Comparison of ENCODE assay signal across 8 cellular contexts in genomic region chr16:22205577-22206012, GRCh38. TPM values are rescaled to one million over a fixed set of nuclear protein-coding genes. Genes with fewer than 3 reads are reported as not detected.
DNase-seq lines count a peak whose midpoint lies in the region; ATAC-seq and TF ChIP-seq lines count a peak whose summit lies in the region.

No MANE protein-coding gene starts in this region.

- CTCF ChIA-PET in mammary epithelial cell (lab: Charles Lee; ENCODE audit: low non-redundant PET): interaction anchor here (0.6 kb wide), 1 partner anchor 95 kb away, joined by 4 read pairs; no protein-coding TSS in a partner anchor

- dilution Hi-C loops in mammary epithelial cell (cut with HindIII; ENCODE audit: low sequenced_read_pairs): no loop called here

- peak overlapping the region; percentile 93 for H2AFZ ChIP-seq in mammary epithelial cell (ENCODE audit: low read depth, low read length)

- DNase-seq in right atrium auricular region (ENCODE audit: low spot score): no peak
- no peak for DNase-seq in left cardiac atrium
- no peak for DNase-seq in mammary epithelial cell
- DNase-seq in mesothelial cell of epicardium (ENCODE audit: low spot score in 2 of 2, unreplicated experiment in 2 of 2): no peak
- DNase-seq in uterus: no peak
- no peak for DNase-seq in stimulated activated CD4-positive, alpha-beta T cell treated with anti-CD3 and anti-CD28 coated beads, Interleukin-2, amount 100 ng/mL, for 24 hours
- DNase-seq in A172 (ENCODE audit: low spot score): no peak
- DNase-seq in omental fat pad (ENCODE audit: low spot score): no peak

- whole genome bisulfite sequencing in mammary epithelial cell (ENCODE audit: low coverage, missing lambda C conversion rate): 8% methylated on average over 11 of the region's 11 CpGs

- peak overlapping the region; percentile 81 for H3K27ac Mint-ChIP-seq in mesothelial cell of epicardium

- ATAC-seq in left cardiac atrium: no peak
- ATAC-seq in omental fat pad (ENCODE audit: low FRiP score): no peak

- H3K4me3 ChIP-seq in right atrium auricular region: peak overlapping the region; percentile 87 to 94
- peak overlapping the region; percentile 10 to 38 (median 36) for H3K4me3 ChIP-seq in mammary epithelial cell (replicated peaks in 1 of 3; ENCODE audit: insufficient read depth in 1 of 3, low read depth in 2 of 3, low read length in 3 of 3)
- peak overlapping the region; percentile 59 to 86 for H3K4me3 ChIP-seq in uterus

- H3K27ac ChIP-seq in right atrium auricular region (peak overlapping the region; percentile 95), mammary epithelial cell (ENCODE audit: insufficient read depth, low read depth, low read length) (peak overlapping the region; percentile 70), uterus (peak overlapping the region; percentile 87 to 90)

- H3K4me3 Mint-ChIP-seq in mesothelial cell of epicardium: peak overlapping the region; percentile 89

- H3K9me3 ChIP-seq in right atrium auricular region (no peaks in the 10 kb centered on the region), mammary epithelial cell (replicated peaks; ENCODE audit: insufficient read depth, low read length) (no peaks in the 10 kb centered on the region), uterus (no peaks in the 10 kb centered on the region)

- H3K27me3 ChIP-seq in right atrium auricular region (no peaks in the 10 kb centered on the region), mammary epithelial cell (ENCODE audit: insufficient read depth, low read length) (no peaks in the 10 kb centered on the region), uterus (no peaks in the 10 kb centered on the region)

- H3K4me2 ChIP-seq in mammary epithelial cell (ENCODE audit: insufficient read depth, low read depth, low read length): peak overlapping the region; percentile 79

- H3K4me1 ChIP-seq in right atrium auricular region (peaks cover 0 to 41% of the 10 kb centered on the region in 2 donors), mammary epithelial cell (ENCODE audit: insufficient read depth, low read length) (peaks cover 18% of the 10 kb centered on the region), uterus (peaks cover 0 to 4% of the 10 kb centered on the region in 2 donors)

- H3K36me3 Mint-ChIP-seq in mesothelial cell of epicardium: peaks cover 2% of the 10 kb centered on the region

- in situ Hi-C loops in mammary epithelial cell (cut with MboI; ENCODE audit: low sequenced_read_pairs in 2 of 2): no loop called here

- intact Hi-C loops in left cardiac atrium (cut with DNase I) (loop anchor here in 1 of 2 donors (1.0 kb wide), 1 partner anchor 92 kb away; the partner anchor contains the start of gene POLR3E), mammary epithelial cell (cut with micrococcal nuclease) (loop anchor here (1.0 to 5.0 kb wide), 3 partner anchors 10 to 92 kb away; partner anchors contain the start of gene POLR3E), uterus (cut with DNase I; ENCODE audit: low total_unique reads) (no loop called here)

- TF ChIP-seq CTCF in right atrium auricular region (IDR thresholded peaks at IDR 0.05) (no peak), mammary epithelial cell (conservative IDR thresholded peaks at IDR 0.05 in 1 of 2, IDR thresholded peaks at IDR 0.05 in 1 of 2; ENCODE audit: extremely low read depth in 1 of 2, insufficient read depth in 1 of 2, low read depth in 1 of 2, low read length in 2 of 2) (no peak), mesothelial cell of epicardium (IDR thresholded peaks at IDR 0.05; ENCODE audit: unreplicated experiment) (no peak), uterus (IDR thresholded peaks at IDR 0.05) (no peak), omental fat pad (IDR thresholded peaks at IDR 0.05) (no peak)

- H3K4me1 Mint-ChIP-seq in mesothelial cell of epicardium: peaks cover 14% of the 10 kb centered on the region

- H3K9me3 Mint-ChIP-seq in mesothelial cell of epicardium: no peaks in the 10 kb centered on the region

- peaks cover 45% of the 10 kb centered on the region for H3K79me2 ChIP-seq in mammary epithelial cell (ENCODE audit: insufficient read depth, low read length)

- no peaks in the 10 kb centered on the region for H3K36me3 ChIP-seq in right atrium auricular region
- H3K36me3 ChIP-seq in mammary epithelial cell (ENCODE audit: insufficient read depth, low read length): peaks cover 2% of the 10 kb centered on the region
- no peaks in the 10 kb centered on the region for H3K36me3 ChIP-seq in uterus

- H3K27me3 Mint-ChIP-seq in mesothelial cell of epicardium (ENCODE audit: low read depth): no peaks in the 10 kb centered on the region

- H4K20me1 ChIP-seq in mammary epithelial cell (ENCODE audit: insufficient read depth, low read length): no peaks in the 10 kb centered on the region

- TF ChIP-seq POLR2A in uterus (IDR thresholded peaks at IDR 0.05): no peak

- TSS peak; percentile 93 for BruUV-seq in mammary epithelial cell (replicated peaks; lab: Mats Ljungman, UMichigan)

- peak overlapping the region; percentile 52 for H3K9ac ChIP-seq in mammary epithelial cell (ENCODE audit: insufficient read depth, low read length)

RNA-seq across cellular contexts. Expression of gene EEF2K, which starts 0.5 kb away (rescaled TPM):
- total RNA-seq in right atrium auricular region (10 to 100 TPM; 12.9 to 18.9 TPM), left cardiac atrium (10 to 100 TPM; 32.0 to 34.0 TPM), mammary epithelial cell (10 to 100 TPM; 16.0 to 22.8 TPM), mesothelial cell of epicardium (20.4 to 22.1 TPM (median 21.4 TPM) in 3 replicates), uterus (10 to 100 TPM; 17.4 to 82.0 (median 35.5) TPM), omental fat pad (10 to 100 TPM; 14.7 to 59.9 (median 26.4) TPM)
- polyA plus RNA-seq in mammary epithelial cell: 16.3 TPM
- 27.0 TPM for polyA minus RNA-seq in mammary epithelial cell
- 7.8 and 9.2 TPM in 2 replicates for total RNA-seq in A172 (2014; rRNA removed; shearing (Covaris generic))

RNA-seq across cellular contexts. Expression of gene SDR42E2, which starts 43.3 kb away (rescaled TPM):
- not detected for total RNA-seq in right atrium auricular region
- not detected for total RNA-seq in left cardiac atrium
- not detected for total RNA-seq in mammary epithelial cell
- not detected for polyA plus RNA-seq in mammary epithelial cell
- polyA minus RNA-seq in mammary epithelial cell: not detected
- total RNA-seq in mesothelial cell of epicardium: 0.09 TPM in 2 of 3 replicates, not detected in the other
- total RNA-seq in uterus: not detected
- total RNA-seq in A172 (2014; rRNA removed; shearing (Covaris generic)): not detected in 2 replicates
- not detected for total RNA-seq in omental fat pad

Comparison
In these comparisons a context has a peak if more than half of its experiments do, and no peak if none do; other contexts are left out.
1. H3K4me3 ChIP-seq: peak in every context shown above with its lines; median percentile 90 in right atrium auricular region; 72 in uterus; 36 in mammary epithelial cell.